In the genomic region with DNA sequence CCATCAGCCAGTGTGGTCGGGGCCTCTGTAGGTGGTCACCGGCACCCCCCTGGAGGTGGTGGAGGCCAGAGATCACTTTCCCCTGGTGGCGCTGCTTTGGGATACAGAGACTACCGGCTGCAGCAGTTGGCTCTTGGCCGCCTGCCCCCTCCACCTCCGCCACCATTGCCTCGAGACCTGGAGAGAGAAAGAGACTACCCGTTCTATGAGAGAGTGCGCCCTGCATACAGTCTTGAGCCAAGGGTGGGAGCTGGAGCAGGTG, we compare ENCODE assay signal across 1 cellular context.
TF ChIP-seq lines count a peak whose summit lies in the region.

No MANE protein-coding gene starts in this region.

TF ChIP-seq in H1, 55 proteins besides CTCF, POLR2A, EP300 and RAD21:
- peak; percentile 11 for TF ChIP-seq SAP30 (IDR thresholded peaks at IDR 0.05; ENCODE audit: insufficient read depth, insufficient replicate concordance, low read length)
- 0 out of 2 replicates have a peak, but pooled peaks have one; percentile 2 for TF ChIP-seq TBP (IDR thresholded peaks at IDR 0.05; ENCODE audit: low read depth, low read length)
- no peak for TF ChIP-seq CTBP2 (IDR thresholded peaks at IDR 0.05; ENCODE audit: borderline replicate concordance, insufficient read depth, insufficient read length, low read length)
- TF ChIP-seq ASH2L (IDR thresholded peaks at IDR 0.05; ENCODE audit: low read length), result no peak
